In the genomic region with DNA sequence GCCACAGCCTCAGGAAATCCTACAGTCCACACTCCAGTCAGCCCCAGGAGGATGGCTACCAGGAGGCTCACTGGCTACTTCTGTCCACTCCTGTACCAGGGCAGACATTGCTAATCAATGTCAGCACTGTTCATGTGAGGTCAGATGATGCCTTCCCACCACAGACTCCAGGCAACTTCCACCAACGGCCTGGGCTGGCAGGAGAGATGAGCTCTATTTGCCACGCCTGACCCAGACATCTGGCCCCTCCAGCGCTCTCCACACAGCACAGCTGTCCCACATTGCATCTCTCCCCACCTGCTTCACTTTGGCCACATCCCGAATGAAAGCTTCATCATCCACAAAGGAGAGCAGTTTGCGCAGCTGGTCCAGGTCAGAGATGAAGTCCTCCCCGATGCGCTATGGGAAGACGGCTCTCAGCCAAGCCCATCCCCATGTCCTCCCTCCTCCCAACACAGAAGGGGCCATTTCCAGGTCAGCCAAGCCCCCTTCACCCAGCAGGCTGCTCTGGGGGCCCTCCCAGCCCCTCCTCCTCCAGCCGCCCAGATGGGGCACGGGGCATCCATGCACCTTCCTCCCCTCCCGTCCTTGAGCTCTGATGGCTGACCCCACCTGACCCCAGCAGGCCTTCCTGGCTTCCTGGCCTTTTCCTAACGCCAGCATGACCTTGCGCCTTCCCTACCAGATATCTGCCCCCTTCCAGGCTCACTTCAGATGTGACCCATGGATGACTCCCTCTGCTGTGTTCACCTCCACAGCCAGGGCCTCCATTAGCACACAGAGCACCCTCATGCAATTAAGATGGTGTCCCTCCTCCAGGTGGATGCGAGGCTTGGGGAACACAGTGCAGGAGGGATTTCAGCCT, we compare ENCODE assay signal across 19 cellular contexts. TPM values are rescaled to one million over a fixed set of nuclear protein-coding genes. Genes with fewer than 3 reads are reported as not detected.
DNase-seq lines count a peak whose midpoint lies in the region; ATAC-seq, FAIRE-seq and TF ChIP-seq lines count a peak whose summit lies in the region.
"Had no signal": no experiment of that assay in that cellular context is flagged by ENCODE, and none has a peak within 500 bp of the region (broad histone marks: within the 10 kb centered on the region; RNA-seq: fewer than 3 reads in every experiment).

No MANE protein-coding gene starts in this region.

- H2BK120ac ChIP-seq in H1 (replicated peaks; ENCODE audit: low read depth, low read length) = no peak overlapping the region

- H3K4me3 ChIP-seq in H1 (ENCODE audit: extremely low read depth in 1 of 4, insufficient read depth in 2 of 4, low read depth in 3 of 4, low read length in 4 of 4) (no peak overlapping the region), gastrocnemius medialis (no peak overlapping the region)
- H3K4me3 ChIP-seq in effector memory CD4-positive, alpha-beta T cell (ENCODE audit: insufficient read depth, low read depth, low read length, poor library complexity, severe bottlenecking) = no peak overlapping the region
- H3K4me3 ChIP-seq: GM23338, SK-N-MC had no signal

- in situ Hi-C loops in gastrocnemius medialis (cut with MboI; ENCODE audit: low sequenced_read_pairs in 4 of 4) = no loop called here

- H3K23me2 ChIP-seq in H1 (ENCODE audit: low read depth, low read length) = no peaks in the 10 kb centered on the region

- H2BK12ac ChIP-seq in H1 (ENCODE audit: low read depth, low read length) = peak overlapping the region; percentile 50; the same call in 1 of the 2 replicates

- H4K8ac ChIP-seq in H1 (ENCODE audit: extremely low read depth, insufficient read depth, low read length) = no peak overlapping the region; the same call in 1 of the 2 replicates

- 88% methylated on average over 13 of the region's 14 CpGs; no CpG with 5 or more reads in 1 of the 2 experiments for WGBS in H1 (ENCODE audit: extremely low coverage in 1 of 2, insufficient coverage in 1 of 2, insufficient read length in 1 of 2, insufficient replicate concordance in 2 of 2, low coverage in 1 of 2, low lambda C conversion rate in 2 of 2, missing lambda C conversion rate in 1 of 2), 2 experiments

- H3K79me2 ChIP-seq in H1 (ENCODE audit: control insufficient read depth in 1 of 2, insufficient read depth in 2 of 2, low read length in 2 of 2) = no peaks in the 10 kb centered on the region

- no peak overlapping the region for H2BK15ac ChIP-seq in H1 (ENCODE audit: low read length)

- CTCF ChIA-PET in H1 (lab: Charles Lee; ENCODE audit: partially characterized antibody) = interaction anchor here (0.7 to 23.7 kb wide), 11 partner anchors 10 to 395 kb away, joined by 3 to 376 read pairs (median 3); a partner anchor contains a TSS

- H2BK5ac ChIP-seq in H1 (ENCODE audit: low read depth, low read length) = no peak overlapping the region; the same call in 1 of the 2 replicates

- H4K91ac ChIP-seq in H1 (replicated peaks; ENCODE audit: insufficient read length, low read length) = peak overlapping the region; percentile 17

- no peaks in the 10 kb centered on the region for H4K20me1 ChIP-seq in H1 (replicated peaks in 1 of 2; ENCODE audit: control insufficient read depth in 1 of 2, insufficient read depth in 2 of 2, low read length in 2 of 2)

- H3K9me3 ChIP-seq in H1 (ENCODE audit: insufficient read depth in 2 of 2, low read depth in 1 of 2, low read length in 1 of 2) (no peaks in the 10 kb centered on the region), gastrocnemius medialis (no peaks in the 10 kb centered on the region)
- H3K9me3 ChIP-seq in effector memory CD4-positive, alpha-beta T cell (ENCODE audit: control insufficient read depth, low read length) = no peaks in the 10 kb centered on the region

- H4K5ac ChIP-seq in H1 (ENCODE audit: insufficient read length, low read depth, low read length) = no peak overlapping the region

- ATAC-seq in gastrocnemius medialis = peak in 1 of 2 donors; percentile 13
- ATAC-seq in GM19023 (IDR thresholded peaks at IDR 0.05; ENCODE audit: unreplicated experiment) = no peak
- ATAC-seq: activated T-helper 17 cell treated with anti-CD3 and anti-CD28 coated beads, Interleukin-2, amount 50 U/mL, for 72 hours; stimulated activated naive CD8-positive, alpha-beta T cell treated with anti-CD3 and anti-CD28 coated beads, Interleukin-15, Interleukin-2, amounts not matched to agents 100 U/mL and 50 U/mL, for 24 hours had no signal

- H3K4ac ChIP-seq in H1 (replicated peaks; ENCODE audit: insufficient read length, low read depth, low read length) = peak overlapping the region; percentile 78

- no peaks in the 10 kb centered on the region; a peak in 1 of 8 replicates for H3K36me3 ChIP-seq in H1 (ENCODE audit: control insufficient read depth in 2 of 4, insufficient read depth in 4 of 4, low read length in 3 of 4)
- peaks cover 0 to 57% of the 10 kb centered on the region in 2 donors for H3K36me3 ChIP-seq in gastrocnemius medialis
- peaks cover 6% of the 10 kb centered on the region for H3K36me3 ChIP-seq in effector memory CD4-positive, alpha-beta T cell (ENCODE audit: control insufficient read depth, insufficient read depth, low read length)

- no peak overlapping the region for H2BK20ac ChIP-seq in H1 (ENCODE audit: low read length)

- no peak overlapping the region for H3K14ac ChIP-seq in H1 (ENCODE audit: insufficient read length)

- no peak overlapping the region for H3K18ac ChIP-seq in H1 (ENCODE audit: extremely low read depth, low read length)

- TF ChIP-seq POLR2A in H1 (IDR thresholded peaks at IDR 0.05; ENCODE audit: control extremely low read depth in 1 of 2, low read depth in 2 of 2, low read length in 2 of 2) = no peak
- no peak for TF ChIP-seq POLR2A in gastrocnemius medialis (IDR thresholded peaks at IDR 0.05)

- peak; percentile 27 for DNase-seq in NCI-H1092 treated with DMSO at 0.1 percent for 48 hours (lab: John Stamatoyannopoulos, UW)
- no peak for DNase-seq in NCI-H1092 (lab: John Stamatoyannopoulos, UW)
- peak; percentile 37 to 73 for DNase-seq in NCI-H526 (lab: John Stamatoyannopoulos, UW)
- no peak for DNase-seq in H1 (ENCODE audit: low read depth in 1 of 2, low spot score in 2 of 2)
- peak in 1 of 2 donors; percentile 40 for DNase-seq in gastrocnemius medialis
- DNase-seq in AML-193 (lab: John Stamatoyannopoulos, UW) = no peak
- DNase-seq in effector memory CD4-positive, alpha-beta T cell = no peak
- DNase-seq: activated CD4-positive, alpha-beta T cell treated with anti-CD3 and anti-CD28 coated beads, Interleukin-2, amount 50 U/mL, for 48 hours; NCI-H1694; NCI-H446; stimulated activated naive CD8-positive, alpha-beta T cell treated with anti-CD3 and anti-CD28 coated beads, Interleukin-15, Interleukin-2, amounts not matched to agents 100 U/mL and 50 U/mL, for 24 hours had no signal

- no peaks in the 10 kb centered on the region for H3K79me1 ChIP-seq in H1 (ENCODE audit: low read depth, low read length)

- no peak overlapping the region for H3K9ac ChIP-seq in H1 (replicated peaks in 1 of 4; ENCODE audit: extremely low read depth in 1 of 4, low read depth in 3 of 4, low read length in 3 of 4)

- H3K56ac ChIP-seq in H1 (replicated peaks; ENCODE audit: insufficient read length, low read depth, low read length) = no peak overlapping the region

- no peak overlapping the region for H2AK5ac ChIP-seq in H1 (ENCODE audit: low read depth, low read length)

- H3K27ac ChIP-seq in H1 (ENCODE audit: low read depth, low read length) (no peak overlapping the region), gastrocnemius medialis (peak overlapping the region in 3 of 4 donors; percentile 23 to 99 (median 40))
- no peak overlapping the region for H3K27ac ChIP-seq in effector memory CD4-positive, alpha-beta T cell (ENCODE audit: insufficient read depth, low read length, poor library complexity, severe bottlenecking)
- H3K27ac ChIP-seq: SK-N-MC had no signal

- no peak overlapping the region for H3K23ac ChIP-seq in H1 (ENCODE audit: insufficient read length)

- TF ChIP-seq CTCF in H1 (IDR thresholded peaks at IDR 0.05; ENCODE audit: control extremely low read depth in 1 of 3, insufficient read depth in 1 of 3, low read depth in 1 of 3, low read length in 3 of 3) (no peak), gastrocnemius medialis (IDR thresholded peaks at IDR 0.05 in 4 of 5, conservative IDR thresholded peaks at IDR 0.05 in 1 of 5) (no peak)

- peaks cover 0 to 7% (median 3%) of the 10 kb centered on the region in 4 experiments; a peak in 4 of 7 replicates for H3K4me1 ChIP-seq in H1 (replicated peaks in 1 of 4; ENCODE audit: control insufficient read depth in 3 of 4, insufficient read depth in 4 of 4, low read length in 3 of 4)
- H3K4me1 ChIP-seq in gastrocnemius medialis = peaks cover 38 to 46% of the 10 kb centered on the region in 2 donors
- no peaks in the 10 kb centered on the region for H3K4me1 ChIP-seq in effector memory CD4-positive, alpha-beta T cell (ENCODE audit: control insufficient read depth, insufficient read depth, low read length, poor library complexity, severe bottlenecking)

- TF ChIP-seq RAD21 in H1 (IDR thresholded peaks at IDR 0.05 in 1 of 2, conservative IDR thresholded peaks at IDR 0.05 in 1 of 2; ENCODE audit: low read depth in 2 of 2, low read length in 2 of 2) = no peak

- no peak overlapping the region for H3K4me2 ChIP-seq in H1 (ENCODE audit: insufficient read depth in 1 of 2, low read depth in 2 of 2, low read length in 2 of 2)
- H3K4me2 ChIP-seq: GM23338 had no signal

- H3K27me3 ChIP-seq in H1 (replicated peaks in 1 of 4; ENCODE audit: control insufficient read depth in 3 of 4, extremely low read depth in 1 of 4, insufficient read depth in 3 of 4, low read length in 3 of 4) = no peaks in the 10 kb centered on the region
- no peaks in the 10 kb centered on the region for H3K27me3 ChIP-seq in gastrocnemius medialis
- no peaks in the 10 kb centered on the region for H3K27me3 ChIP-seq in effector memory CD4-positive, alpha-beta T cell (replicated peaks; ENCODE audit: control insufficient read depth, insufficient read depth, low read length, poor library complexity, severe bottlenecking)

- no peak for TF ChIP-seq EP300 in H1 (IDR thresholded peaks at IDR 0.05; ENCODE audit: borderline replicate concordance in 1 of 2, low read depth in 2 of 2, low read length in 2 of 2)

- intact Hi-C loops in gastrocnemius medialis (cut with DNase I; ENCODE audit: low total_unique reads) = no loop called here

- no peak for FAIRE-seq in H1 (lab: Jason Lieb, UNC)
- FAIRE-seq: A204.1, GM12891, TTC549 had no signal

- no peak overlapping the region for H2AFZ ChIP-seq in H1 (ENCODE audit: low read length)
- H2AFZ ChIP-seq: GM23338 had no signal

- POLR2A ChIA-PET in H1 (lab: Charles Lee; ENCODE audit: partially characterized antibody) = interaction anchor here (0.6 to 42.9 kb wide), 5 partner anchors 3 to 870 kb away, joined by 3 to 1087 read pairs (median 3); a partner anchor contains a TSS

RNA-seq across cellular contexts. Expression of a gene that starts 7.4 kb away (rescaled TPM):
- total RNA-seq in H1 (2021; fragmentation: NEBNext Ultra II Directional; extraction: Animal tissue kit (Norgen Biotek cat#: 25700)) = 9.6 and 9.7 TPM in 2 replicates
- polyA plus RNA-seq in H1 (2011; rRNA removed) = 10.0 and 15.2 TPM in 2 replicates
- polyA plus RNA-seq in H1 (2011; cell fraction: cytosol; rRNA removed) = 10.4 TPM
- 20.9 TPM for polyA plus RNA-seq in H1 (2011; cell fraction: nucleus; rRNA removed)
- 9.2 to 15.4 TPM (median 13.0 TPM) in 4 replicates for polyA plus RNA-seq in H1 (2012, experiment 1 of 2)
- polyA plus RNA-seq in H1 (2012, experiment 2 of 2) = 11.5 TPM
- polyA plus RNA-seq in H1 (2013, experiment 1 of 2) = 6.9 TPM
- 6.3 TPM for polyA plus RNA-seq in H1 (2013, experiment 2 of 2)
- polyA minus RNA-seq in H1 (2011; rRNA and poly(A)+ RNA removed) = 13.2 and 16.4 TPM in 2 replicates
- polyA minus RNA-seq in H1 (2011; cell fraction: cytosol; rRNA and poly(A)+ RNA removed) = 12.3 TPM
- polyA minus RNA-seq in H1 (2011; cell fraction: nucleus; rRNA and poly(A)+ RNA removed) = 5.4 TPM
- 1,000 to 10,000 TPM in 3 of 4 donors, 100 to 1,000 TPM in 1; 881 to 2,858 (median 1,836) TPM for total RNA-seq in gastrocnemius medialis

RNA-seq across cellular contexts. Expression of a gene that starts 8.4 kb away (rescaled TPM):
- total RNA-seq in H1 (2021; fragmentation: NEBNext Ultra II Directional; extraction: Animal tissue kit (Norgen Biotek cat#: 25700)) = 37.9 and 40.6 TPM in 2 replicates
- 45.7 and 50.4 TPM in 2 replicates for polyA plus RNA-seq in H1 (2011; rRNA removed)
- 41.1 TPM for polyA plus RNA-seq in H1 (2011; cell fraction: cytosol; rRNA removed)
- 127 TPM for polyA plus RNA-seq in H1 (2011; cell fraction: nucleus; rRNA removed)
- 30.1 to 58.0 TPM (median 54.6 TPM) in 4 replicates for polyA plus RNA-seq in H1 (2012, experiment 1 of 2)
- polyA plus RNA-seq in H1 (2012, experiment 2 of 2) = 31.1 TPM
- 33.0 TPM for polyA plus RNA-seq in H1 (2013, experiment 1 of 2)
- 34.6 TPM for polyA plus RNA-seq in H1 (2013, experiment 2 of 2)
- 14.8 and 18.9 TPM in 2 replicates for polyA minus RNA-seq in H1 (2011; rRNA and poly(A)+ RNA removed)
- 12.3 TPM for polyA minus RNA-seq in H1 (2011; cell fraction: cytosol; rRNA and poly(A)+ RNA removed)
- 24.8 TPM for polyA minus RNA-seq in H1 (2011; cell fraction: nucleus; rRNA and poly(A)+ RNA removed)
- 10 to 100 TPM in 1 of 4 donors, 1 to 10 TPM in 3; 2.9 to 10.9 (median 7.1) TPM for total RNA-seq in gastrocnemius medialis

RNA-seq across cellular contexts. Expression of a gene that starts 26.0 kb away (rescaled TPM):
- 353 and 365 TPM in 2 replicates for total RNA-seq in H1 (2021; fragmentation: NEBNext Ultra II Directional; extraction: Animal tissue kit (Norgen Biotek cat#: 25700))
- 72.7 and 110 TPM in 2 replicates for polyA plus RNA-seq in H1 (2011; rRNA removed)
- polyA plus RNA-seq in H1 (2011; cell fraction: cytosol; rRNA removed) = 70.0 TPM
- polyA plus RNA-seq in H1 (2011; cell fraction: nucleus; rRNA removed) = 197 TPM
- polyA plus RNA-seq in H1 (2012, experiment 1 of 2) = 259 to 328 TPM (median 273 TPM) in 4 replicates
- polyA plus RNA-seq in H1 (2012, experiment 2 of 2) = 150 TPM
- polyA plus RNA-seq in H1 (2013, experiment 1 of 2) = 194 TPM
- 181 TPM for polyA plus RNA-seq in H1 (2013, experiment 2 of 2)
- 75.9 and 88.7 TPM in 2 replicates for polyA minus RNA-seq in H1 (2011; rRNA and poly(A)+ RNA removed)
- polyA minus RNA-seq in H1 (2011; cell fraction: cytosol; rRNA and poly(A)+ RNA removed) = 107 TPM
- 210 TPM for polyA minus RNA-seq in H1 (2011; cell fraction: nucleus; rRNA and poly(A)+ RNA removed)
- total RNA-seq in gastrocnemius medialis = 100 to 1,000 TPM; 171 to 249 (median 193) TPM

RNA-seq across cellular contexts. Expression of a gene that starts 29.3 kb away (rescaled TPM):
- total RNA-seq in H1 (2021; fragmentation: NEBNext Ultra II Directional; extraction: Animal tissue kit (Norgen Biotek cat#: 25700)) = 11.4 and 11.5 TPM in 2 replicates
- polyA plus RNA-seq in H1 (2011; rRNA removed) = 1.3 and 5.7 TPM in 2 replicates
- 2.4 TPM for polyA plus RNA-seq in H1 (2011; cell fraction: cytosol; rRNA removed)
- 7.0 TPM for polyA plus RNA-seq in H1 (2011; cell fraction: nucleus; rRNA removed)
- polyA plus RNA-seq in H1 (2012, experiment 1 of 2) = 6.8 to 12.4 TPM (median 9.6 TPM) in 4 replicates
- polyA plus RNA-seq in H1 (2012, experiment 2 of 2) = 4.9 TPM
- polyA plus RNA-seq in H1 (2013, experiment 1 of 2) = 11.2 TPM
- polyA plus RNA-seq in H1 (2013, experiment 2 of 2) = 12.9 TPM
- 10.7 and 12.0 TPM in 2 replicates for polyA minus RNA-seq in H1 (2011; rRNA and poly(A)+ RNA removed)
- polyA minus RNA-seq in H1 (2011; cell fraction: cytosol; rRNA and poly(A)+ RNA removed) = 8.7 TPM
- polyA minus RNA-seq in H1 (2011; cell fraction: nucleus; rRNA and poly(A)+ RNA removed) = 10.3 TPM
- 1 to 10 TPM in 2 of 4 donors, under 1 TPM in 2; 0.15 to 6.2 (median 1.8) TPM for total RNA-seq in gastrocnemius medialis
- polyA plus RNA-seq: CD8-positive, alpha-beta memory T cell had no signal

RNA-seq across cellular contexts. Expression of a gene that starts 50.7 kb away (rescaled TPM):
- total RNA-seq in H1 (2021; fragmentation: NEBNext Ultra II Directional; extraction: Animal tissue kit (Norgen Biotek cat#: 25700)) = 20.7 and 24.0 TPM in 2 replicates
- polyA plus RNA-seq in H1 (2011; rRNA removed) = 20.1 and 25.3 TPM in 2 replicates
- 22.2 TPM for polyA plus RNA-seq in H1 (2011; cell fraction: cytosol; rRNA removed)
- polyA plus RNA-seq in H1 (2011; cell fraction: nucleus; rRNA removed) = 54.2 TPM
- 14.0 to 19.1 TPM (median 15.9 TPM) in 4 replicates for polyA plus RNA-seq in H1 (2012, experiment 1 of 2)
- 12.9 TPM for polyA plus RNA-seq in H1 (2012, experiment 2 of 2)
- 11.2 TPM for polyA plus RNA-seq in H1 (2013, experiment 1 of 2)
- polyA plus RNA-seq in H1 (2013, experiment 2 of 2) = 12.0 TPM
- 18.5 and 20.3 TPM in 2 replicates for polyA minus RNA-seq in H1 (2011; rRNA and poly(A)+ RNA removed)
- polyA minus RNA-seq in H1 (2011; cell fraction: cytosol; rRNA and poly(A)+ RNA removed) = 11.0 TPM
- polyA minus RNA-seq in H1 (2011; cell fraction: nucleus; rRNA and poly(A)+ RNA removed) = 11.6 TPM
- total RNA-seq in gastrocnemius medialis = 10 to 100 TPM in 1 of 4 donors, 1 to 10 TPM in 3; 4.3 to 14.8 (median 6.2) TPM

Comparison
In these comparisons a context has a peak if more than half of its experiments do, and no peak if none do; other contexts are left out.
1. DNase-seq: peak in NCI-H1092 treated with DMSO at 0.1 percent for 48 hours (single experiment) and NCI-H526 (2 of 2); none in NCI-H1092 (single experiment), H1 (0 of 2), AML-193 (0 of 2) and effector memory CD4-positive, alpha-beta T cell (0 of 3).
2. H3K27ac ChIP-seq: peak in gastrocnemius medialis (3 of 4); none in H1 (single experiment) and effector memory CD4-positive, alpha-beta T cell (single experiment).
3. RNA of a gene that starts 7.4 kb away (total RNA-seq): 881 to 2,858 TPM in gastrocnemius medialis; 9.6 to 9.7 TPM in H1; every median in the first group is over 10 times any median in the second.